Comparison of ENCODE assay signal across 14 cellular contexts in the genomic region with DNA sequence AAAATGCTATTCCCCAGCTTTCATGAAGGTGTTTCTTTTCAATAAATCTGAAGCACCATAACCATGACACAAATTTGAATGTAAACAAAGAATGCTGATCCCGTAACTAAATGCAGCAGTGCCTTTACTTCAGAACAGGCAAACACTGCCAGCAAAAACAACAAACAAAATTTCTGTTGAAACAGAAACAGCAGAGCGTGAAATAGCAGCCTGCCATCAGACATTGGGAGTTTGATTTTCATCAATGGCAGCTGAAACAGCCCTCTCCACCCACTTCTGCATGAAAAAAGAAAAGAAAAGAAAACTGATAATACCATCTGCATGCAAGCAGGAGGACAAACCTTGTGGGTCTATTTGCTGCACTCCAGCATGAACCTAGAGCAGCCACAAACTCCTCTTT.
DNase-seq lines count a peak whose midpoint lies in the region; ATAC-seq and TF ChIP-seq lines count a peak whose summit lies in the region.
"Had no signal": no experiment of that assay in that cellular context is flagged by ENCODE, and none has a peak within 500 bp of the region (broad histone marks: within the 10 kb centered on the region; RNA-seq: fewer than 3 reads in every experiment).

No MANE protein-coding gene starts in this region.

- intact Hi-C loops in activated T-helper 1 cell treated with anti-CD3 and anti-CD28 coated beads, Interleukin-12 subunit alpha, Interleukin-12 subunit beta, Interleukin-2, Interleukin-4 antibody, amounts not matched to agents 30 ng/mL and 10 ng/mL and 1 ng/mL, durations not matched to agents 14 hours and 24 hours and 36 hours (cut with micrococcal nuclease) = no loop called here

- peaks cover 62% of the 10 kb centered on the region for H3K4me1 Mint-ChIP-seq in neural progenitor cell
- H3K4me1 Mint-ChIP-seq in activated T-helper 1 cell treated with anti-CD3 and anti-CD28 coated beads, Interleukin-12 subunit alpha, Interleukin-12 subunit beta, Interleukin-2, Interleukin-4 antibody, amounts not matched to agents 30 ng/mL and 10 ng/mL and 1 ng/mL, durations not matched to agents 14 hours and 24 hours and 36 hours (ENCODE audit: low read depth) = no peaks in the 10 kb centered on the region
- H3K4me1 Mint-ChIP-seq: IgD-negative memory B cell had no signal

- 52 to 58% methylated on average over 2 of the region's 2 CpGs for WGBS in GM23248 (ENCODE audit: low coverage in 1 of 2, low lambda C conversion rate in 2 of 2, missing lambda C conversion rate in 2 of 2), 2 experiments

- H3K4me1 ChIP-seq in GM23248 (ENCODE audit: insufficient read depth) = peaks cover 28% of the 10 kb centered on the region
- peaks cover 47% of the 10 kb centered on the region for H3K4me1 ChIP-seq in neural progenitor cell

- ATAC-seq in GM18873 (IDR thresholded peaks at IDR 0.05; ENCODE audit: low FRiP score, unreplicated experiment) = no peak
- ATAC-seq: CD8-positive, alpha-beta T cell had no signal

- H3K9me3 Mint-ChIP-seq in neural progenitor cell = peaks cover 20% of the 10 kb centered on the region
- peaks cover 4% of the 10 kb centered on the region for H3K9me3 Mint-ChIP-seq in activated T-helper 1 cell treated with anti-CD3 and anti-CD28 coated beads, Interleukin-12 subunit alpha, Interleukin-12 subunit beta, Interleukin-2, Interleukin-4 antibody, amounts not matched to agents 30 ng/mL and 10 ng/mL and 1 ng/mL, durations not matched to agents 14 hours and 24 hours and 36 hours
- H3K9me3 Mint-ChIP-seq: H9 had no signal

- H3K79me2 ChIP-seq in GM23248 (ENCODE audit: insufficient read depth) = peaks cover 94% of the 10 kb centered on the region
- peaks cover 97% of the 10 kb centered on the region for H3K79me2 ChIP-seq in neural progenitor cell (ENCODE audit: low read depth)

- in situ Hi-C loops in GM23248 (cut with MboI) = no loop called here

- H3K27ac ChIP-seq in GM23248 = no peak overlapping the region
- H3K27ac ChIP-seq in neural progenitor cell = peak overlapping the region; percentile 52

- peaks cover 38% of the 10 kb centered on the region for H3K36me3 Mint-ChIP-seq in neural progenitor cell
- H3K36me3 Mint-ChIP-seq in activated T-helper 1 cell treated with anti-CD3 and anti-CD28 coated beads, Interleukin-12 subunit alpha, Interleukin-12 subunit beta, Interleukin-2, Interleukin-4 antibody, amounts not matched to agents 30 ng/mL and 10 ng/mL and 1 ng/mL, durations not matched to agents 14 hours and 24 hours and 36 hours (ENCODE audit: low read depth) = no peaks in the 10 kb centered on the region
- H3K36me3 Mint-ChIP-seq: CD8-positive, alpha-beta T cell; IgD-negative memory B cell had no signal

- H3K9ac ChIP-seq in GM23248 = peak overlapping the region; percentile 18; the same call in 1 of the 2 replicates
- H3K9ac ChIP-seq in neural progenitor cell = no peak overlapping the region

- H4K20me1 ChIP-seq in GM23248 (ENCODE audit: insufficient read depth) = no peaks in the 10 kb centered on the region
- H4K20me1 ChIP-seq in neural progenitor cell (ENCODE audit: low read depth) = peaks cover 59% of the 10 kb centered on the region

- DNase-seq in GM23248 (no peak), NCI-H1694 treated with DMSO at 0.1 percent for 48 hours (lab: John Stamatoyannopoulos, UW) (peak; percentile 23), cerebellar cortex (ENCODE audit: low spot score) (peak; percentile 27), neural progenitor cell (ENCODE audit: low spot score) (no peak), NCI-H2196 treated with DMSO at 0.1 percent for 48 hours (lab: John Stamatoyannopoulos, UW; ENCODE audit: unreplicated experiment) (no peak)
- DNase-seq in activated T-helper 1 cell treated with anti-CD3 and anti-CD28 coated beads, Interleukin-12 subunit alpha, Interleukin-12 subunit beta, Interleukin-2, Interleukin-4 antibody, amounts not matched to agents 30 ng/mL and 10 ng/mL and 1 ng/mL, durations not matched to agents 14 hours and 24 hours and 36 hours (ENCODE audit: low spot score) = no peak
- DNase-seq: CD8-positive, alpha-beta T cell; H9; NCI-H1417 treated with DMSO at 0.1 percent for 48 hours; NCI-H2081 treated with DMSO at 0.1 percent for 48 hours; NCI-H510A treated with DMSO at 0.1 percent for 48 hours; SHP77 treated with DMSO at 0.1 percent for 48 hours had no signal

- no peaks in the 10 kb centered on the region for H3K27me3 ChIP-seq in GM23248 (replicated peaks; ENCODE audit: insufficient read depth)
- H3K27me3 ChIP-seq in neural progenitor cell = no peaks in the 10 kb centered on the region

- H3K27me3 Mint-ChIP-seq in neural progenitor cell (ENCODE audit: insufficient read depth, low read depth) = peaks cover 2% of the 10 kb centered on the region
- H3K27me3 Mint-ChIP-seq in activated T-helper 1 cell treated with anti-CD3 and anti-CD28 coated beads, Interleukin-12 subunit alpha, Interleukin-12 subunit beta, Interleukin-2, Interleukin-4 antibody, amounts not matched to agents 30 ng/mL and 10 ng/mL and 1 ng/mL, durations not matched to agents 14 hours and 24 hours and 36 hours (ENCODE audit: insufficient read depth) = no peaks in the 10 kb centered on the region
- H3K27me3 Mint-ChIP-seq: IgD-negative memory B cell had no signal

- H3K4me3 ChIP-seq in GM23248 (peak overlapping the region; percentile 20; the same call in 1 of the 2 replicates), neural progenitor cell (no peak overlapping the region)

- H3K36me3 ChIP-seq in GM23248 (ENCODE audit: low read depth) (no peaks in the 10 kb centered on the region), neural progenitor cell (peaks cover 15% of the 10 kb centered on the region)

- no peak overlapping the region for H3K4me3 Mint-ChIP-seq in neural progenitor cell
- no peak overlapping the region for H3K4me3 Mint-ChIP-seq in activated T-helper 1 cell treated with anti-CD3 and anti-CD28 coated beads, Interleukin-12 subunit alpha, Interleukin-12 subunit beta, Interleukin-2, Interleukin-4 antibody, amounts not matched to agents 30 ng/mL and 10 ng/mL and 1 ng/mL, durations not matched to agents 14 hours and 24 hours and 36 hours
- H3K4me3 Mint-ChIP-seq: CD8-positive, alpha-beta T cell; H9; IgD-negative memory B cell had no signal

- H2AFZ ChIP-seq in GM23248 (0 out of 2 replicates have a peak overlapping the region, but pooled peaks have one; percentile 1), neural progenitor cell (replicated peaks) (no peak overlapping the region)

- H3F3A ChIP-seq in GM23248 (ENCODE audit: insufficient read depth) (peaks cover 17% of the 10 kb centered on the region; the same call in 1 of the 2 replicates), neural progenitor cell (ENCODE audit: low read depth) (peaks cover 37% of the 10 kb centered on the region)

- H3K9me3 ChIP-seq in GM23248 (ENCODE audit: low read depth) (no peaks in the 10 kb centered on the region), neural progenitor cell (ENCODE audit: low read depth) (no peaks in the 10 kb centered on the region)

- H3K9me2 ChIP-seq in GM23248 (ENCODE audit: insufficient read depth) = no peaks in the 10 kb centered on the region

- TF ChIP-seq CTCF in neural progenitor cell (IDR thresholded peaks at IDR 0.05) = no peak

- H3K27ac Mint-ChIP-seq in neural progenitor cell = peak overlapping the region; percentile 65
- H3K27ac Mint-ChIP-seq in activated T-helper 1 cell treated with anti-CD3 and anti-CD28 coated beads, Interleukin-12 subunit alpha, Interleukin-12 subunit beta, Interleukin-2, Interleukin-4 antibody, amounts not matched to agents 30 ng/mL and 10 ng/mL and 1 ng/mL, durations not matched to agents 14 hours and 24 hours and 36 hours = no peak overlapping the region
- H3K27ac Mint-ChIP-seq: CD8-positive, alpha-beta T cell; IgD-negative memory B cell had no signal

- H3K4me2 ChIP-seq in GM23248 (ENCODE audit: unreplicated experiment) (peak overlapping the region; percentile 50), neural progenitor cell (no peak overlapping the region)

Comparison
In these comparisons a context has a peak if more than half of its experiments do, and no peak if none do; other contexts are left out.
1. DNase-seq: peak in NCI-H1694 treated with DMSO at 0.1 percent for 48 hours (single experiment) and cerebellar cortex (single experiment); none in GM23248 (single experiment), neural progenitor cell (single experiment), activated T-helper 1 cell treated with anti-CD3 and anti-CD28 coated beads, Interleukin-12 subunit alpha, Interleukin-12 subunit beta, Interleukin-2, Interleukin-4 antibody, amounts not matched to agents 30 ng/mL and 10 ng/mL and 1 ng/mL, durations not matched to agents 14 hours and 24 hours and 36 hours (single experiment) and NCI-H2196 treated with DMSO at 0.1 percent for 48 hours (single experiment).